17 cellular contexts compared by ENCODE assay signal in the genomic region with DNA sequence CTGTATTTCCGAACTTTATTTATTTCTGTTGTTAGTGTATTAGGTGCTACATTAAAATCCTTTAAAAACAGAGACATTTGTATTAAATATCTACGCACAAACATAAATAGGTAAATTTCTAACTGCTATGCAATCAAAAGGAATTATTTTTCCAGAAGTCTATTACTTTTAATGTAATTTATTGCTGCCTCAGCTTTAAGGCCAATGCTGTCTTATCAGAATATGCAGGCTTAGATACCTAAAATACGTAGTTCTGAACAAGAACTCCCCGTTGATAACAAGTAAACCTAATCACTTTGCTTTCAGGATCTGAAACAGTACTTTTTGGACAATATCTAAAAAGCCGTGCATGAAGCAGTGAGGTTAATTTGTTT. TPM values are rescaled to one million over a fixed set of nuclear protein-coding genes. Genes with fewer than 3 reads are reported as not detected.
"Had no signal": no experiment of that assay in that cellular context is flagged by ENCODE, and none has a peak within 500 bp of the region (broad histone marks: within the 10 kb centered on the region; RNA-seq: fewer than 3 reads in every experiment).

No MANE protein-coding gene starts in this region.

- H3K9me3 ChIP-seq: pancreas had no signal

- ATAC-seq: activated T-cell treated with anti-CD3 and anti-CD28 coated beads, Interleukin-2, amount 50 U/mL, for 72 hours; effector memory CD8-positive, alpha-beta T cell; left ventricle myocardium superior had no signal

- H3K27ac Mint-ChIP-seq: activated CD4-positive, alpha-beta T cell treated with anti-CD3 and anti-CD28 coated beads, Interleukin-2, amount 10 ng/mL, durations not matched to agents 7 days and 5 days; activated naive CD8-positive, alpha-beta T cell; activated T-cell treated with anti-CD3 and anti-CD28 coated beads, Interleukin-2, amount 50 U/mL, for 72 hours; dendritic cell treated with granulocyte-macrophage colony-stimulating factor and Interleukin-4, amounts not matched to agents 40 ng/mL and 50 ng/mL, for 4 days; effector memory CD8-positive, alpha-beta T cell; memory B cell; natural killer cell treated with Interleukin-12 subunit alpha and Interleukin-12 subunit beta and Interleukin-15 and Interleukin-18, amount 100 ng/mL, for 72 hours; stimulated activated effector memory CD8-positive, alpha-beta T cell treated with anti-CD3 and anti-CD28 coated beads, Interleukin-12 subunit alpha, Interleukin-12 subunit beta, amount 100 ng/mL, for 72 hours had no signal

- H3K4me3 Mint-ChIP-seq: activated CD4-positive, alpha-beta T cell treated with anti-CD3 and anti-CD28 coated beads, Interleukin-2, amount 10 ng/mL, durations not matched to agents 7 days and 5 days; dendritic cell treated with granulocyte-macrophage colony-stimulating factor and Interleukin-4, amounts not matched to agents 40 ng/mL and 50 ng/mL, for 4 days; effector memory CD8-positive, alpha-beta T cell; memory B cell; natural killer cell treated with Interleukin-12 subunit alpha and Interleukin-12 subunit beta and Interleukin-15 and Interleukin-18, amount 100 ng/mL, for 72 hours had no signal

- H3K36me3 ChIP-seq: breast epithelium, pancreas had no signal

- H3K9me3 Mint-ChIP-seq: activated CD4-positive, alpha-beta T cell treated with anti-CD3 and anti-CD28 coated beads, Interleukin-2, amount 10 ng/mL, durations not matched to agents 7 days and 5 days; dendritic cell treated with granulocyte-macrophage colony-stimulating factor and Interleukin-4, amounts not matched to agents 40 ng/mL and 50 ng/mL, for 4 days; effector memory CD8-positive, alpha-beta T cell; natural killer cell treated with Interleukin-12 subunit alpha and Interleukin-12 subunit beta and Interleukin-15 and Interleukin-18, amount 100 ng/mL, for 72 hours; stimulated activated effector memory CD8-positive, alpha-beta T cell treated with anti-CD3 and anti-CD28 coated beads, Interleukin-12 subunit alpha, Interleukin-12 subunit beta, amount 100 ng/mL, for 72 hours had no signal

- FAIRE-seq: pancreas had no signal

- H3K36me3 Mint-ChIP-seq: memory B cell; natural killer cell treated with Interleukin-12 subunit alpha and Interleukin-12 subunit beta and Interleukin-15 and Interleukin-18, amount 100 ng/mL, for 72 hours; stimulated activated effector memory CD8-positive, alpha-beta T cell treated with anti-CD3 and anti-CD28 coated beads, Interleukin-12 subunit alpha, Interleukin-12 subunit beta, amount 100 ng/mL, for 72 hours had no signal

- DNase-seq: activated CD4-positive, alpha-beta T cell treated with anti-CD3 and anti-CD28 coated beads, Interleukin-2, amount 10 ng/mL, durations not matched to agents 7 days and 5 days; activated CD8-positive, alpha-beta memory T cell treated with anti-CD3 and anti-CD28 coated beads, Interleukin-2, amount 50 U/mL, for 48 hours; amygdala; effector memory CD8-positive, alpha-beta T cell; left ventricle myocardium superior; stimulated activated CD4-positive, alpha-beta T cell treated with anti-CD3 and anti-CD28 coated beads, Interleukin-12 subunit alpha, Interleukin-12 subunit beta, amount 100 ng/mL, for 4 hours had no signal

- H3K4me1 ChIP-seq: breast epithelium, pancreas had no signal

- H3K4me3 ChIP-seq: breast epithelium, pancreas had no signal

- H3K27ac ChIP-seq: breast epithelium, epithelial cell of prostate, hepatocyte, pancreas had no signal

RNA-seq across cellular contexts. Expression of a gene that starts 33.3 kb away (rescaled TPM):
- total RNA-seq: activated CD4-positive, alpha-beta T cell treated with anti-CD3 and anti-CD28 coated beads, Interleukin-2, amount 10 ng/mL, durations not matched to agents 7 days and 5 days; activated T-cell treated with anti-CD3 and anti-CD28 coated beads, Interleukin-2, amount 50 U/mL, for 72 hours; cerebellum; natural killer cell treated with Interleukin-12 subunit alpha and Interleukin-12 subunit beta and Interleukin-15 and Interleukin-18, amount 100 ng/mL, for 72 hours had no signal
